In genomic region chr21:41852929-41853320, GRCh38 we compare ENCODE assay signal across 26 cellular contexts.
"Had no signal": no experiment of that assay in that cellular context is flagged by ENCODE, and none has a peak within 500 bp of the region (broad histone marks: within the 10 kb centered on the region; RNA-seq: fewer than 3 reads in every experiment).

No MANE protein-coding gene starts in this region.

- H3K27me3 ChIP-seq: dorsolateral prefrontal cortex, gastrocnemius medialis, heart left ventricle, hepatocyte, left lung, pancreas, tibial nerve, vagina had no signal

- H3K9me3 Mint-ChIP-seq: naive thymus-derived CD4-positive, alpha-beta T cell; nephron; stimulated activated naive B cell treated with anti-CD40 and anti-IgM and Interleukin-4, amounts not matched to agents 10 μg/mL and 1 μg/mL and 100 μg/mL, for 72 hours; stimulated activated naive CD8-positive, alpha-beta T cell treated with anti-CD3 and anti-CD28 coated beads, Interleukin-15, Interleukin-2, amounts not matched to agents 100 ng/mL and 50 ng/mL, for 24 hours had no signal

- H3K4me3 Mint-ChIP-seq: naive thymus-derived CD4-positive, alpha-beta T cell; nephron; stimulated activated naive B cell treated with anti-CD40 and anti-IgM and Interleukin-4, amounts not matched to agents 10 μg/mL and 1 μg/mL and 100 μg/mL, for 72 hours; stimulated activated naive CD8-positive, alpha-beta T cell treated with anti-CD3 and anti-CD28 coated beads, Interleukin-15, Interleukin-2, amounts not matched to agents 100 ng/mL and 50 ng/mL, for 24 hours had no signal

- H3K9me3 ChIP-seq: gastrocnemius medialis, heart left ventricle, left lung, pancreas, psoas muscle, thoracic aorta, tibial nerve, vagina had no signal

- H3K27ac ChIP-seq: dorsolateral prefrontal cortex, epithelial cell of prostate, gastrocnemius medialis, heart left ventricle, hepatocyte, left lung, pancreas, psoas muscle, skin epidermis, thoracic aorta, vagina had no signal

- DNase-seq: dorsolateral prefrontal cortex; effector CD4-positive, alpha-beta T cell; foreskin fibroblast; gastrocnemius medialis; heart left ventricle; left cardiac atrium; mesendoderm; midbrain; naive thymus-derived CD4-positive, alpha-beta T cell; occipital lobe; pancreas; psoas muscle; right cardiac atrium; stimulated activated CD4-positive, alpha-beta T cell treated with anti-CD3 and anti-CD28 coated beads, Interleukin-15, amount 100 ng/mL, for 24 hours; stimulated activated CD4-positive, alpha-beta T cell treated with anti-CD3 and anti-CD28 coated beads, Interleukin-2, amount 100 ng/mL, for 48 hours; stimulated activated naive B cell treated with anti-CD40 and anti-IgM and Interleukin-4, amounts not matched to agents 10 μg/mL and 1 μg/mL and 100 μg/mL, for 72 hours had no signal

- H3K4me3 ChIP-seq: dorsolateral prefrontal cortex, gastrocnemius medialis, heart left ventricle, hepatocyte, left lung, pancreas, psoas muscle, skin epidermis, thoracic aorta, tibial nerve, vagina had no signal

- H3K27me3 Mint-ChIP-seq: naive thymus-derived CD4-positive, alpha-beta T cell; stimulated activated naive B cell treated with anti-CD40 and anti-IgM and Interleukin-4, amounts not matched to agents 10 μg/mL and 1 μg/mL and 100 μg/mL, for 72 hours; stimulated activated naive CD8-positive, alpha-beta T cell treated with anti-CD3 and anti-CD28 coated beads, Interleukin-15, Interleukin-2, amounts not matched to agents 100 ng/mL and 50 ng/mL, for 24 hours had no signal

- H3K27ac Mint-ChIP-seq: naive thymus-derived CD4-positive, alpha-beta T cell; nephron; stimulated activated naive B cell treated with anti-CD40 and anti-IgM and Interleukin-4, amounts not matched to agents 10 μg/mL and 1 μg/mL and 100 μg/mL, for 72 hours; stimulated activated naive CD8-positive, alpha-beta T cell treated with anti-CD3 and anti-CD28 coated beads, Interleukin-15, Interleukin-2, amounts not matched to agents 100 ng/mL and 50 ng/mL, for 24 hours had no signal

- ATAC-seq: esophagus mucosa; gastrocnemius medialis; heart left ventricle; left cardiac atrium; left lung; naive thymus-derived CD4-positive, alpha-beta T cell; pancreas; psoas muscle; right cardiac atrium; stimulated activated naive B cell treated with anti-CD40 and anti-IgM and Interleukin-4, amounts not matched to agents 10 μg/mL and 1 μg/mL and 100 μg/mL, for 72 hours had no signal

- H3K4me1 Mint-ChIP-seq: nephron had no signal

- H3K4me1 ChIP-seq: gastrocnemius medialis, heart left ventricle, left lung, pancreas, psoas muscle, tibial nerve, vagina had no signal
